Comparison of ENCODE assay signal across 16 cellular contexts in genomic region chr17:39306509-39307212, GRCh38.
DNase-seq lines count a peak whose midpoint lies in the region; TF ChIP-seq lines count a peak whose summit lies in the region.
"Had no signal": no experiment of that assay in that cellular context is flagged by ENCODE, and none has a peak within 500 bp of the region (broad histone marks: within the 10 kb centered on the region; RNA-seq: fewer than 3 reads in every experiment).

No MANE protein-coding gene starts in this region.

- DNase-seq in A172 (ENCODE audit: low spot score) (peak; percentile 49), GM13976 (ENCODE audit: low spot score) (peak; percentile 54), adipocyte (ENCODE audit: low read depth) (peak; percentile 45), kidney tubule cell (ENCODE audit: low spot score) (peak; percentile 11), NCI-H187 treated with DMSO at 0.1 percent for 48 hours (lab: John Stamatoyannopoulos, UW) (no peak), GF-D8 (lab: John Stamatoyannopoulos, UW) (no peak), SW480 (ENCODE audit: low spot score) (no peak)
- DNase-seq in activated naive CD4-positive, alpha-beta T cell treated with anti-CD3 and anti-CD28 coated beads, Interleukin-2, amount 50 U/mL, for 16 hours, result no peak
- DNase-seq: activated gamma-delta T cell treated with Interleukin-2 at 50 U/mL for 16 hours; central memory CD4-positive, alpha-beta T cell; erythroblast; islet precursor cell; PC-9; T-helper 2 cell had no signal

- no peaks in the 10 kb centered on the region for H3K36me3 ChIP-seq in adipocyte (ENCODE audit: control insufficient read depth, insufficient read depth, low read length, severe bottlenecking)

- in situ Hi-C loops in GM13976 (cut with MboI; ENCODE audit: low sequenced_read_pairs, unreplicated experiment), result no loop called here

- H3K4me3 ChIP-seq in adipocyte (ENCODE audit: low read length), result peak overlapping the region; percentile 47
- H3K4me3 ChIP-seq: PC-9, smooth muscle cell, vagina had no signal

- peaks cover 16% of the 10 kb centered on the region for H3K4me1 ChIP-seq in adipocyte (ENCODE audit: control insufficient read depth, insufficient read depth, low read length)
- H3K4me1 ChIP-seq: vagina had no signal

- no peak for TF ChIP-seq CTCF in GM13976 (IDR thresholded peaks at IDR 0.05; ENCODE audit: borderline replicate concordance, control extremely low read depth, extremely low read depth, insufficient read depth, missing control alignments)

- no peaks in the 10 kb centered on the region for H3K9me3 ChIP-seq in adipocyte (ENCODE audit: control insufficient read depth, low read length)
- H3K9me3 ChIP-seq: vagina had no signal

- no peaks in the 10 kb centered on the region for H3K27me3 ChIP-seq in adipocyte (replicated peaks; ENCODE audit: control insufficient read depth, insufficient read depth, low read length)
- H3K27me3 ChIP-seq: vagina had no signal

- H3K9ac ChIP-seq in adipocyte (ENCODE audit: low read length), result peak overlapping the region; percentile 33

Comparison
In these comparisons a context has a peak if more than half of its experiments do, and no peak if none do; other contexts are left out.
1. DNase-seq: peak in A172 (single experiment), GM13976 (single experiment), adipocyte (single experiment) and kidney tubule cell (single experiment); none in NCI-H187 treated with DMSO at 0.1 percent for 48 hours (single experiment), GF-D8 (single experiment), activated naive CD4-positive, alpha-beta T cell treated with anti-CD3 and anti-CD28 coated beads, Interleukin-2, amount 50 U/mL, for 16 hours (single experiment) and SW480 (single experiment).